25 cellular contexts compared by ENCODE assay signal in the genomic region with DNA sequence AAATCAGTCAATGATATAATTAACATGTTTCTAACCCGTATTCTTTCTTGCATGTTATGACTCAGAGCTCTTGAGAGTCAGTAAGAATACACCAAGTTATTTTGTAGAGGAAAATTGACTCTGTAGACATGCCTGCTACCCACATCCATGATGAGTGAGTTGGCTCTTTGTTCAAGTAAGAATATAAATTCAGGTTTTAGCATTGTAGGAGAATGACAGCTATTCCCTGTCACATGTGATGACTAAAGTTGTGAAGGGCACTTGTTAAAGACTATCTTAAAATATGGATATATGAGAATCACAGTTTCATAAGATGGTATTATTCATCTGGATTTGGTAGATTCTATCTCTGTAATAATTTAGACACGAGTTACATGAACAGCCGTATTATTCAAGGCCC.
"Had no signal": no experiment of that assay in that cellular context is flagged by ENCODE, and none has a peak within 500 bp of the region (broad histone marks: within the 10 kb centered on the region; RNA-seq: fewer than 3 reads in every experiment).

No MANE protein-coding gene starts in this region.

- DNase-seq: activated CD4-positive, alpha-beta memory T cell treated with anti-CD3 and anti-CD28 coated beads for 36 hours; activated CD4-positive, alpha-beta T cell treated with anti-CD3 and anti-CD28 coated beads, Interleukin-2, amount 10 ng/mL, durations not matched to agents 24 days and 14 days; activated CD8-positive, alpha-beta memory T cell treated with anti-CD3 and anti-CD28 coated beads, Interleukin-2, amount 10 ng/mL, durations not matched to agents 7 days and 5 days; activated CD8-positive, alpha-beta memory T cell treated with anti-CD3 and anti-CD28 coated beads, Interleukin-2, amount 50 U/mL, for 48 hours; activated CD8-positive, alpha-beta T cell treated with anti-CD3 and anti-CD28 coated beads, Interleukin-2, amount 10 ng/mL, durations not matched to agents 7 days and 5 days; activated gamma-delta T cell; activated naive CD4-positive, alpha-beta T cell; activated naive CD4-positive, alpha-beta T cell treated with anti-CD3 and anti-CD28 coated beads, Interleukin-2, amount 10 ng/mL, durations not matched to agents 7 days and 5 days; activated naive CD8-positive, alpha-beta T cell treated with anti-CD3 and anti-CD28 coated beads, Interleukin-2, amount 10 ng/mL, durations not matched to agents 7 days and 5 days; activated T-cell treated with anti-CD3 and anti-CD28 coated beads for 4 hours; activated T-cell treated with anti-CD3 and anti-CD28 coated beads, Interleukin-2, amount 50 U/mL, for 24 hours; activated T-cell treated with anti-CD3 and anti-CD28 coated beads, Interleukin-2, amount 50 U/mL, for 72 hours; body of pancreas; central memory CD4-positive, alpha-beta T cell; cerebellar nuclear complex; colonic mucosa; effector memory CD4-positive, alpha-beta T cell; endodermal cell; heart right ventricle; T-helper 2 cell had no signal

- ATAC-seq: activated CD8-positive, alpha-beta memory T cell treated with anti-CD3 and anti-CD28 coated beads, Interleukin-2, amount 10 ng/mL, durations not matched to agents 7 days and 5 days; activated CD8-positive, alpha-beta T cell treated with anti-CD3 and anti-CD28 coated beads, Interleukin-2, amount 10 ng/mL, durations not matched to agents 7 days and 5 days; activated naive CD4-positive, alpha-beta T cell treated with anti-CD3 and anti-CD28 coated beads, Interleukin-2, amount 50 U/mL, for 72 hours; activated T-cell treated with anti-CD3 and anti-CD28 coated beads, Interleukin-2, amount 50 U/mL, for 72 hours; body of pancreas; esophagus mucosa; foreskin keratinocyte; gastroesophageal sphincter; heart right ventricle; WTC11 had no signal
